ENCODE assay signal across 12 cellular contexts in the genomic region with DNA sequence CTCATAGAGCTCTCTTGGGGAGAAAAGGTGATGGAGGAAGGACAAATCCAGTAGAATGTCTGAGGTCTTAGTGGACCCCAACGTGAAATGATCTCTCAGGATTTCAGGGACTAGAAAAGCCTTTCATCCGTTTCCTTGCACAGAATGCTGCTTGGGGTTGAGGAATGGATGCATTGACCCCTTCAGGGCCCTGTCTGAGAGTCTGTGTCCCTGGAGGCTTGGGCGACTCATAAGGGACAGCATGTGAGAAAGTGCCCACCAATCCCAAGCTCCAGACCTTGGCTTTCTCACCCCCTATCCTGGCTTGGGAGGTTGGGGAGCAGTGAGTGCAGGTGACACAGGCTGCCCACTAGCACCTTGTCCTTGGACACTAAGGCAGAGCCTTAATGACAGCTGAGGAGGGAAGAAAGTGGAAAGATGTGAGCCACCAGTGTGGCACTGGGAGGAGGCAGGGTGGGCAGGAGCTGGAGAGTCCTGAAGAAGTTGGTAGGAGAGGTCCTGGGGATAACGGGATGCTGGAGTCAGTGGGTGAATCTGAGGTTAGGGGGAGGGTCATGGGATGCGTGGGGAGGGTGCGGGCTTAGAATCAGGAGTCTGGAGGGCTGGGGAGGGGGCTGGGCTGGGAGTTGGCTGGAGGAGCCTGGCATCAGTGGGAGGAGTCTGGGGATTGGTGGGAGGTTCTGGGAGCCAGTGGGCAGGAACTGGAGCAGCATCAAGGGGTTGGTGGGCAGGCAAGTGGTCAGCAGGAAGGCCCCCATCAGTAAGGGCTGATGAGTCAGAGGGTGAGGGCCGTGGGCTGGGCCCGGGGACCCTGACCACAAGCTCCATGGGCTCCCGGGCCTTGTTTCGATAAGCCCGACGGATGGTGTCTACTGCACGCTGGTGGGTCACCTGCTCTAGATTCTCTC. TPM values are rescaled to one million over a fixed set of nuclear protein-coding genes. Genes with fewer than 3 reads are reported as not detected.
A peak's percentile ranks its signal among the peaks of the same experiment; 100 is the strongest.
DNase-seq lines count a peak whose midpoint lies in the region; ATAC-seq and TF ChIP-seq lines count a peak whose summit lies in the region.
"Had no signal": no experiment of that assay in that cellular context is flagged by ENCODE, and none has a peak within 500 bp of the region (broad histone marks: within the 10 kb centered on the region; RNA-seq: fewer than 3 reads in every experiment).

No MANE protein-coding gene starts in this region.

- peaks cover 0 to 4% of the 10 kb centered on the region in 2 donors for H3K27me3 Mint-ChIP-seq in effector memory CD8-positive, alpha-beta T cell
- peaks cover 5% of the 10 kb centered on the region for H3K27me3 Mint-ChIP-seq in neural crest cell (ENCODE audit: low read depth)
- H3K27me3 Mint-ChIP-seq: stimulated activated naive CD8-positive, alpha-beta T cell treated with anti-CD3 and anti-CD28 coated beads, Interleukin-15, Interleukin-2, amounts not matched to agents 100 ng/mL and 50 ng/mL, for 24 hours had no signal

- intact Hi-C loops in heart left ventricle (cut with DNase I), result no loop called here
- intact Hi-C loops in right cardiac atrium (cut with DNase I), result no loop called here
- intact Hi-C loops in vagina (cut with DNase I), result no loop called here

- peak overlapping the region; percentile 30 to 38 for H3K27ac Mint-ChIP-seq in effector memory CD8-positive, alpha-beta T cell
- peak overlapping the region; percentile 88 for H3K27ac Mint-ChIP-seq in neural crest cell (ENCODE audit: unreplicated experiment)
- H3K27ac Mint-ChIP-seq: stimulated activated naive CD8-positive, alpha-beta T cell treated with anti-CD3 and anti-CD28 coated beads, Interleukin-15, Interleukin-2, amounts not matched to agents 100 ng/mL and 50 ng/mL, for 24 hours had no signal

- no peaks in the 10 kb centered on the region for H3K9me3 Mint-ChIP-seq in effector memory CD8-positive, alpha-beta T cell
- no peaks in the 10 kb centered on the region for H3K9me3 Mint-ChIP-seq in neural crest cell
- H3K9me3 Mint-ChIP-seq: stimulated activated naive CD8-positive, alpha-beta T cell treated with anti-CD3 and anti-CD28 coated beads, Interleukin-15, Interleukin-2, amounts not matched to agents 100 ng/mL and 50 ng/mL, for 24 hours had no signal

- 65 to 69% (median 67%) methylated on average over 12 to 13 of the region's 13 CpGs for WGBS in heart left ventricle, 4 donors
- WGBS in right cardiac atrium, result 62% methylated on average over 13 of the region's 13 CpGs

- H3K4me3 ChIP-seq in heart left ventricle (no peak overlapping the region), right cardiac atrium (ENCODE audit: low read length) (no peak overlapping the region), vagina (no peak overlapping the region)

- peaks cover 5 to 6% of the 10 kb centered on the region in 2 donors for H3K4me1 Mint-ChIP-seq in effector memory CD8-positive, alpha-beta T cell (ENCODE audit: low read depth in 2 of 2)
- H3K4me1 Mint-ChIP-seq in neural crest cell, result peaks cover 21% of the 10 kb centered on the region

- H3K36me3 Mint-ChIP-seq in effector memory CD8-positive, alpha-beta T cell (ENCODE audit: insufficient read depth), result peaks cover 4% of the 10 kb centered on the region
- H3K36me3 Mint-ChIP-seq in neural crest cell (ENCODE audit: low read depth), result no peaks in the 10 kb centered on the region

- H3K27me3 ChIP-seq in heart left ventricle, result no peaks in the 10 kb centered on the region
- no peaks in the 10 kb centered on the region for H3K27me3 ChIP-seq in right cardiac atrium (ENCODE audit: control insufficient read depth, insufficient read depth)
- H3K27me3 ChIP-seq in vagina, result no peaks in the 10 kb centered on the region
- H3K27me3 ChIP-seq: foreskin keratinocyte had no signal

- no peak overlapping the region for H3K4me3 Mint-ChIP-seq in effector memory CD8-positive, alpha-beta T cell
- H3K4me3 Mint-ChIP-seq in neural crest cell, result peak overlapping the region; percentile 68
- H3K4me3 Mint-ChIP-seq: stimulated activated naive CD8-positive, alpha-beta T cell treated with anti-CD3 and anti-CD28 coated beads, Interleukin-15, Interleukin-2, amounts not matched to agents 100 ng/mL and 50 ng/mL, for 24 hours had no signal

- TF ChIP-seq CTCF in heart left ventricle (IDR thresholded peaks at IDR 0.05) (no peak), neural crest cell (conservative IDR thresholded peaks at IDR 0.05) (no peak), vagina (IDR thresholded peaks at IDR 0.05) (no peak)

- H3K36me3 ChIP-seq in heart left ventricle, result peaks cover 6 to 44% (median 41%) of the 10 kb centered on the region in 9 donors
- H3K36me3 ChIP-seq in vagina, result peaks cover 2 to 34% of the 10 kb centered on the region in 2 donors

- TF ChIP-seq POLR2A in heart left ventricle (IDR thresholded peaks at IDR 0.05) (no peak), vagina (IDR thresholded peaks at IDR 0.05) (no peak)

- no peak for ATAC-seq in heart left ventricle
- ATAC-seq in right cardiac atrium, result no peak
- ATAC-seq in effector memory CD8-positive, alpha-beta T cell (replicated peaks), result no peak
- ATAC-seq: foreskin keratinocyte had no signal

- H3K4me1 ChIP-seq in heart left ventricle (peaks cover 0 to 68% (median 46%) of the 10 kb centered on the region in 12 donors), right cardiac atrium (ENCODE audit: control insufficient read depth, insufficient read depth, low read length) (no peaks in the 10 kb centered on the region), vagina (peaks cover 22% of the 10 kb centered on the region)

- H3K27ac ChIP-seq in heart left ventricle (peak overlapping the region in 10 of 12 donors; percentile 3 to 100 (median 40)), right cardiac atrium (ENCODE audit: low read length) (no peak overlapping the region), vagina (peak overlapping the region; percentile 56)
- H3K27ac ChIP-seq: foreskin keratinocyte had no signal

- peak in 1 of 5 donors; percentile 46 for DNase-seq in heart left ventricle
- DNase-seq in right cardiac atrium, result no peak
- no peak for DNase-seq in effector memory CD8-positive, alpha-beta T cell
- no peak for DNase-seq in neural crest cell (ENCODE audit: low read depth, low spot score)
- no peak for DNase-seq in vagina (ENCODE audit: extremely low spot score in 2 of 2)
- no peak for DNase-seq in T-helper 2 cell
- no peak for DNase-seq in cerebellar nuclear complex (lab: John Stamatoyannopoulos, UW)
- DNase-seq in HK-2 (ENCODE audit: unreplicated experiment), result no peak
- DNase-seq: activated CD4-positive, alpha-beta T cell treated with anti-CD3 and anti-CD28 coated beads for 1 hour; activated T-cell treated with anti-CD3 and anti-CD28 coated beads, Interleukin-2, amount 50 U/mL, for 1 hour; foreskin keratinocyte had no signal

- H3K9me3 ChIP-seq in heart left ventricle, result no peaks in the 10 kb centered on the region
- no peaks in the 10 kb centered on the region for H3K9me3 ChIP-seq in right cardiac atrium (ENCODE audit: control insufficient read depth, low read length)
- no peaks in the 10 kb centered on the region for H3K9me3 ChIP-seq in vagina

RNA-seq across cellular contexts. Expression of gene LZTS2, which starts 8.6 kb away (rescaled TPM):
- total RNA-seq in heart left ventricle (10 to 100 TPM; 33.7 to 93.0 (median 40.6) TPM), right cardiac atrium (10 to 100 TPM; 42.5 to 48.5 (median 47.5) TPM), neural crest cell (70.8 and 71.0 TPM in 2 replicates), vagina (99.4 TPM)
- polyA plus RNA-seq in heart left ventricle (10 to 100 TPM; 45.5 to 61.9 TPM), right cardiac atrium (66.4 TPM)

RNA-seq across cellular contexts. Expression of gene TWNK, which starts 20.8 kb away (rescaled TPM):
- total RNA-seq in heart left ventricle (1 to 10 TPM; 4.7 to 7.6 (median 5.8) TPM), right cardiac atrium (1 to 10 TPM; 4.3 to 7.5 (median 5.2) TPM), neural crest cell (14.3 and 14.6 TPM in 2 replicates), vagina (5.2 TPM)
- polyA plus RNA-seq in heart left ventricle (1 to 10 TPM; 4.8 to 9.5 TPM), right cardiac atrium (4.4 TPM)

RNA-seq across cellular contexts. Expression of gene MRPL43, which starts 20.9 kb away (rescaled TPM):
- total RNA-seq in heart left ventricle (100 to 1,000 TPM in 1 of 9 donors, 10 to 100 TPM in 8; 44.8 to 108 (median 55.9) TPM), right cardiac atrium (10 to 100 TPM; 47.2 to 62.6 (median 60.6) TPM), neural crest cell (62.9 and 64.0 TPM in 2 replicates), vagina (85.4 TPM)
- polyA plus RNA-seq in heart left ventricle (100 to 1,000 TPM in 1 of 2 donors, 10 to 100 TPM in 1; 82.2 to 113 TPM), right cardiac atrium (90.6 TPM)

RNA-seq across cellular contexts. Expression of gene PDZD7, which starts 22.8 kb away (rescaled TPM):
- total RNA-seq in heart left ventricle, result under 1 TPM in 8 of 9 donors, not detected in 1; 0.09 to 0.97 (median 0.35) TPM
- under 1 TPM; 0.15 to 0.27 TPM for polyA plus RNA-seq in heart left ventricle
- total RNA-seq in right cardiac atrium, result under 1 TPM; 0.33 to 0.94 (median 0.83) TPM
- 0.41 TPM for polyA plus RNA-seq in right cardiac atrium
- total RNA-seq in neural crest cell, result 0.50 and 0.68 TPM in 2 replicates
- total RNA-seq in vagina, result 1.5 TPM

RNA-seq across cellular contexts. Expression of gene SFXN3, which starts 22.9 kb away (rescaled TPM):
- total RNA-seq in heart left ventricle (10 to 100 TPM; 12.1 to 37.4 (median 17.8) TPM), right cardiac atrium (10 to 100 TPM; 21.1 to 28.1 (median 24.7) TPM), neural crest cell (1.9 and 2.1 TPM in 2 replicates), vagina (95.0 TPM)
- polyA plus RNA-seq in heart left ventricle (10 to 100 TPM; 11.7 to 23.5 TPM), right cardiac atrium (18.0 TPM)
